15 cellular contexts compared by ENCODE assay signal in genomic region chr14:105015905-105016304, GRCh38. TPM values are rescaled to one million over a fixed set of nuclear protein-coding genes. Genes with fewer than 3 reads are reported as not detected.
A peak's percentile ranks its signal among the peaks of the same experiment; 100 is the strongest.
DNase-seq lines count a peak whose midpoint lies in the region; ATAC-seq, FAIRE-seq and TF ChIP-seq lines count a peak whose summit lies in the region.
"Had no signal": no experiment of that assay in that cellular context is flagged by ENCODE, and none has a peak within 500 bp of the region (broad histone marks: within the 10 kb centered on the region; RNA-seq: fewer than 3 reads in every experiment).

No MANE protein-coding gene starts in this region.

- peak overlapping the region; percentile 6; the same call in 1 of the 3 replicates for H3K4me2 ChIP-seq in A549

- no peak overlapping the region for H3K4me3 ChIP-seq in A549
- no peak overlapping the region for H3K4me3 ChIP-seq in CD8-positive, alpha-beta memory T cell (ENCODE audit: low read length)
- no peak overlapping the region for H3K4me3 ChIP-seq in tibial nerve
- H3K4me3 ChIP-seq: colonic mucosa had no signal

- peaks cover 0 to 3% of the 10 kb centered on the region in 2 donors for H3K27me3 Mint-ChIP-seq in CD8-positive, alpha-beta memory T cell
- H3K27me3 Mint-ChIP-seq in T-helper 17 cell, result no peaks in the 10 kb centered on the region

- H3K27ac ChIP-seq in A549 (0 out of 6 replicates have a peak overlapping the region, but pooled peaks of 1 of the 2 experiments have one; percentile 18), tibial nerve (no peak overlapping the region)
- peak overlapping the region; percentile 5 for H3K27ac ChIP-seq in CD8-positive, alpha-beta memory T cell (ENCODE audit: low read depth, low read length)
- H3K27ac ChIP-seq: colonic mucosa had no signal

- peak overlapping the region; percentile 31 to 83 (median 65) for H3K4me3 Mint-ChIP-seq in CD8-positive, alpha-beta memory T cell
- H3K4me3 Mint-ChIP-seq in T-helper 17 cell, result peak overlapping the region; percentile 71

- TF ChIP-seq EP300 in A549 (IDR thresholded peaks at IDR 0.05) (no peak), tibial nerve (IDR thresholded peaks at IDR 0.05) (no peak)

- ATAC-seq in A549 (no peak), T-helper 17 cell (no peak), left colon (peak; percentile 53)

- H3K4me1 ChIP-seq in A549 (peaks cover 72% of the 10 kb centered on the region), tibial nerve (peaks cover 0 to 25% (median 12%) of the 10 kb centered on the region in 4 donors)
- peaks cover 46% of the 10 kb centered on the region for H3K4me1 ChIP-seq in CD8-positive, alpha-beta memory T cell (ENCODE audit: insufficient read depth, low read length)

- WGBS in A549 (ENCODE audit: missing lambda C conversion rate), result 84% methylated on average over 6 of the region's 6 CpGs
- 74 to 76% methylated on average over 6 of the region's 6 CpGs for WGBS in tibial nerve, 2 donors

- CTCF ChIA-PET in A549 (lab: Yijun Ruan, JAX), result interaction anchor here (1.0 to 28.5 kb wide), 7 partner anchors 10 to 119 kb away, joined by 4 to 509 read pairs (median 7); no protein-coding TSS in a partner anchor
- CTCF ChIA-PET in CD8-positive, alpha-beta memory T cell (lab: Charles Lee), result interaction anchor here (2.5 kb wide), 1 partner anchor 30 kb away, joined by 16 read pairs; no protein-coding TSS in a partner anchor

- H3K9me3 Mint-ChIP-seq in CD8-positive, alpha-beta memory T cell, result no peaks in the 10 kb centered on the region

- FAIRE-seq in A549 (lab: Jason Lieb, UNC), result no peak
- FAIRE-seq: RCC 7860 had no signal

- no peak for TF ChIP-seq POLR2A in A549 (IDR thresholded peaks at IDR 0.05; ENCODE audit: low read length)
- no peak for TF ChIP-seq POLR2A in tibial nerve (IDR thresholded peaks at IDR 0.05)

- no peaks in the 10 kb centered on the region for H3K27me3 ChIP-seq in CD8-positive, alpha-beta memory T cell (ENCODE audit: insufficient read depth, low read length, poor library complexity, severe bottlenecking)
- no peaks in the 10 kb centered on the region for H3K27me3 ChIP-seq in tibial nerve
- H3K27me3 ChIP-seq: colonic mucosa had no signal

- H3K36me3 Mint-ChIP-seq in CD8-positive, alpha-beta memory T cell, result peaks cover 0 to 42% (median 7%) of the 10 kb centered on the region in 3 donors
- no peaks in the 10 kb centered on the region for H3K36me3 Mint-ChIP-seq in T-helper 17 cell (ENCODE audit: low read depth)

- TF ChIP-seq RAD21 in A549 (conservative IDR thresholded peaks at IDR 0.05 in 1 of 2, IDR thresholded peaks at IDR 0.05 in 1 of 2), result no peak

- H3K36me3 ChIP-seq in CD8-positive, alpha-beta memory T cell (ENCODE audit: insufficient read depth, low read length), result peaks cover 11% of the 10 kb centered on the region
- peaks cover 0 to 10% (median 0%) of the 10 kb centered on the region in 3 donors for H3K36me3 ChIP-seq in tibial nerve

- no peak for TF ChIP-seq CTCF in A549 (IDR thresholded peaks at IDR 0.05)
- TF ChIP-seq CTCF in tibial nerve (IDR thresholded peaks at IDR 0.05), result no peak

- peak overlapping the region in 7 of 8 donors; percentile 70 to 98 (median 90) for H3K27ac Mint-ChIP-seq in CD8-positive, alpha-beta memory T cell
- peak overlapping the region; percentile 93 for H3K27ac Mint-ChIP-seq in T-helper 17 cell

- intact Hi-C loops in left colon (cut with DNase I, micrococcal nuclease), result no loop called here

- H3K4me1 Mint-ChIP-seq in CD8-positive, alpha-beta memory T cell, result peaks cover 74 to 84% (median 81%) of the 10 kb centered on the region in 3 donors
- H3K4me1 Mint-ChIP-seq in T-helper 17 cell, result peaks cover 56% of the 10 kb centered on the region

- DNase-seq in A549 (ENCODE audit: low read depth in 1 of 2, low spot score in 1 of 2) (no peak), T-helper 17 cell (no peak), left colon (no peak), tibial nerve (ENCODE audit: low spot score in 2 of 2) (no peak), OCI-M1 (lab: John Stamatoyannopoulos, UW) (no peak), SW 1271 (lab: John Stamatoyannopoulos, UW) (no peak)
- DNase-seq in CD8-positive, alpha-beta memory T cell, result peak in 1 of 5 donors; percentile 19
- DNase-seq in stimulated activated CD4-positive, alpha-beta T cell treated with anti-CD3 and anti-CD28 coated beads, Interleukin-2, amount 100 ng/mL, for 48 hours, result no peak
- DNase-seq: activated naive CD4-positive, alpha-beta T cell; colonic mucosa; COR-L47; foreskin fibroblast; NCI-H2081 had no signal

- H3K9me3 ChIP-seq in A549 (no peaks in the 10 kb centered on the region), T-helper 17 cell (ENCODE audit: control insufficient read depth, low read length, poor library complexity, severe bottlenecking) (no peaks in the 10 kb centered on the region), tibial nerve (no peaks in the 10 kb centered on the region)
- H3K9me3 ChIP-seq in CD8-positive, alpha-beta memory T cell (ENCODE audit: low read length), result no peaks in the 10 kb centered on the region
- H3K9me3 ChIP-seq: colonic mucosa had no signal

- POLR2A ChIA-PET in A549 (lab: Yijun Ruan, JAX), result no interaction called here
- POLR2A ChIA-PET in CD8-positive, alpha-beta memory T cell (lab: Charles Lee), result no interaction called here

TF ChIP-seq in A549, 52 proteins besides CTCF, POLR2A, EP300 and RAD21 (continues in another document):
- no peak for TF ChIP-seq PBX3 (IDR thresholded peaks at IDR 0.05)
- TF ChIP-seq ZSCAN20 (CRISPR knock-in tag; IDR thresholded peaks at IDR 0.05), result no peak
- no peak for TF ChIP-seq TFCP2L1 (CRISPR knock-in tag; IDR thresholded peaks at IDR 0.05)
- TF ChIP-seq KDM5A (IDR thresholded peaks at IDR 0.05), result no peak
- TF ChIP-seq RARB (CRISPR knock-in tag; IDR thresholded peaks at IDR 0.05), result no peak
- TF ChIP-seq FOSL2 (IDR thresholded peaks at IDR 0.05), result no peak
- TF ChIP-seq FOSL2 (CRISPR knock-in tag; IDR thresholded peaks at IDR 0.05), result no peak
- TF ChIP-seq KDM1A (IDR thresholded peaks at IDR 0.05; ENCODE audit: low read depth), result no peak

RNA-seq across cellular contexts. Expression of gene CDCA4, which starts 5.0 kb away (rescaled TPM):
- polyA plus RNA-seq in A549 (2011; rRNA removed), result 19.5 and 24.2 TPM in 2 replicates
- polyA plus RNA-seq in A549 (2012; cell fraction: cytosol; rRNA removed), result 42.8 and 52.7 TPM in 2 replicates
- polyA plus RNA-seq in A549 (2012; cell fraction: nucleus; rRNA removed), result 44.8 and 46.3 TPM in 2 replicates
- 25.9 to 28.0 TPM (median 26.9 TPM) in 3 replicates for polyA plus RNA-seq in A549 (2017; fragmentation: RNase III; extraction: RNeasy Plus Mini Kit Qiagen cat#74134 plus additional on column Dnase treatment)
- polyA minus RNA-seq in A549 (2011; rRNA and poly(A)+ RNA removed), result 16.6 and 20.0 TPM in 2 replicates
- 10 to 100 TPM; 73.0 to 76.7 TPM for total RNA-seq in CD8-positive, alpha-beta memory T cell
- polyA plus RNA-seq in CD8-positive, alpha-beta memory T cell, result 23.8 TPM
- total RNA-seq in T-helper 17 cell, result 10 to 100 TPM; 16.1 to 18.4 TPM
- total RNA-seq in left colon, result 1 to 10 TPM; 5.2 to 6.5 TPM
- total RNA-seq in tibial nerve, result 1 to 10 TPM; 5.7 to 8.5 (median 6.7) TPM

RNA-seq across cellular contexts. Expression of gene CLBA1, which starts 30.3 kb away (rescaled TPM):
- polyA plus RNA-seq in A549 (2011; rRNA removed) (11.3 and 11.5 TPM in 2 replicates), A549 (2017; fragmentation: RNase III; extraction: RNeasy Plus Mini Kit Qiagen cat#74134 plus additional on column Dnase treatment) (10.7 to 12.5 TPM (median 12.0 TPM) in 3 replicates)
- 7.7 and 8.6 TPM in 2 replicates for polyA plus RNA-seq in A549 (2012; cell fraction: cytosol; rRNA removed)
- 14.0 and 16.7 TPM in 2 replicates for polyA plus RNA-seq in A549 (2012; cell fraction: nucleus; rRNA removed)
- 8.6 and 9.5 TPM in 2 replicates for polyA minus RNA-seq in A549 (2011; rRNA and poly(A)+ RNA removed)
- total RNA-seq in CD8-positive, alpha-beta memory T cell, result 1 to 10 TPM; 3.8 to 3.9 TPM
- polyA plus RNA-seq in CD8-positive, alpha-beta memory T cell, result 0.32 TPM
- total RNA-seq in T-helper 17 cell (1 to 10 TPM; 1.6 to 4.4 TPM), left colon (1 to 10 TPM; 4.2 to 6.5 TPM), tibial nerve (10 to 100 TPM; 10.1 to 21.0 (median 12.8) TPM)

RNA-seq across cellular contexts. Expression of gene AHNAK2, which starts 37.7 kb away (rescaled TPM):
- polyA plus RNA-seq in A549 (2011; rRNA removed) (43.7 and 56.7 TPM in 2 replicates), A549 (2017; fragmentation: RNase III; extraction: RNeasy Plus Mini Kit Qiagen cat#74134 plus additional on column Dnase treatment) (34.4 to 46.5 TPM (median 43.3 TPM) in 3 replicates)
- 9.8 and 11.7 TPM in 2 replicates for polyA plus RNA-seq in A549 (2012; cell fraction: cytosol; rRNA removed)
- polyA plus RNA-seq in A549 (2012; cell fraction: nucleus; rRNA removed), result 65.0 and 74.3 TPM in 2 replicates
- polyA minus RNA-seq in A549 (2011; rRNA and poly(A)+ RNA removed), result 212 and 231 TPM in 2 replicates
- total RNA-seq in CD8-positive, alpha-beta memory T cell, result under 1 TPM in 1 of 2 experiments, not detected in 1; 0.04 TPM
- not detected for polyA plus RNA-seq in CD8-positive, alpha-beta memory T cell
- total RNA-seq in T-helper 17 cell (not detected), left colon (10 to 100 TPM in 1 of 2 donors, 1 to 10 TPM in 1; 3.2 to 23.4 TPM), tibial nerve (100 to 1,000 TPM in 3 of 4 donors, 10 to 100 TPM in 1; 31.2 to 152 (median 118) TPM)

RNA-seq across cellular contexts. Expression of gene GPR132, which starts 49.3 kb away (rescaled TPM):
- polyA plus RNA-seq in A549 (2011; rRNA removed) (0.19 and 0.49 TPM in 2 replicates), A549 (2017; fragmentation: RNase III; extraction: RNeasy Plus Mini Kit Qiagen cat#74134 plus additional on column Dnase treatment) (0.16 to 0.22 TPM (median 0.18 TPM) in 3 replicates)
- polyA plus RNA-seq in A549 (2012; cell fraction: cytosol; rRNA removed), result 0.12 and 0.39 TPM in 2 replicates
- polyA plus RNA-seq in A549 (2012; cell fraction: nucleus; rRNA removed), result 2.3 and 3.7 TPM in 2 replicates
- 0.62 and 0.73 TPM in 2 replicates for polyA minus RNA-seq in A549 (2011; rRNA and poly(A)+ RNA removed)
- 10 to 100 TPM; 51.3 to 52.0 TPM for total RNA-seq in CD8-positive, alpha-beta memory T cell
- polyA plus RNA-seq in CD8-positive, alpha-beta memory T cell, result 34.9 TPM
- total RNA-seq in T-helper 17 cell (10 to 100 TPM; 43.4 to 47.1 TPM), left colon (1 to 10 TPM in 1 of 2 donors, under 1 TPM in 1; 0.73 to 3.4 TPM), tibial nerve (1 to 10 TPM; 1.5 to 7.7 (median 5.4) TPM)
- total RNA-seq: myocyte had no signal
